In genomic region chr1:232590742-232591082, GRCh38 we compare ENCODE assay signal across 10 cellular contexts. TPM values are rescaled to one million over a fixed set of nuclear protein-coding genes. Genes with fewer than 3 reads are reported as not detected.
DNase-seq lines count a peak whose midpoint lies in the region; ATAC-seq and TF ChIP-seq lines count a peak whose summit lies in the region.
"Had no signal": no experiment of that assay in that cellular context is flagged by ENCODE, and none has a peak within 500 bp of the region (broad histone marks: within the 10 kb centered on the region; RNA-seq: fewer than 3 reads in every experiment).

No MANE protein-coding gene starts in this region.

- H3F3A ChIP-seq in GM23248 (ENCODE audit: insufficient read depth) = no peaks in the 10 kb centered on the region

- H3K4me3 ChIP-seq in GM23248 = no peak overlapping the region
- H3K4me3 ChIP-seq in naive thymus-derived CD4-positive, alpha-beta T cell (ENCODE audit: low read length) = no peak overlapping the region

- H3K27ac ChIP-seq in GM23248 = no peak overlapping the region
- no peak overlapping the region for H3K27ac ChIP-seq in naive thymus-derived CD4-positive, alpha-beta T cell (ENCODE audit: low read depth, low read length)

- in situ Hi-C loops in GM23248 (cut with MboI) = no loop called here

- peaks cover 0 to 23% (median 7%) of the 10 kb centered on the region in 7 donors for H3K4me1 Mint-ChIP-seq in naive thymus-derived CD4-positive, alpha-beta T cell
- H3K4me1 Mint-ChIP-seq in chondrocyte (ENCODE audit: low read depth) = peaks cover 26% of the 10 kb centered on the region

- H3K9me3 Mint-ChIP-seq in naive thymus-derived CD4-positive, alpha-beta T cell = peaks cover 0 to 17% (median 0%) of the 10 kb centered on the region in 11 donors
- no peaks in the 10 kb centered on the region for H3K9me3 Mint-ChIP-seq in chondrocyte (ENCODE audit: low read depth)

- POLR2A ChIA-PET in naive thymus-derived CD4-positive, alpha-beta T cell (lab: Charles Lee) = no interaction called here

- H4K20me1 ChIP-seq in GM23248 (ENCODE audit: insufficient read depth) = no peaks in the 10 kb centered on the region

- peaks cover 0 to 21% (median 0%) of the 10 kb centered on the region in 5 donors for H3K36me3 Mint-ChIP-seq in naive thymus-derived CD4-positive, alpha-beta T cell
- no peaks in the 10 kb centered on the region for H3K36me3 Mint-ChIP-seq in chondrocyte (ENCODE audit: low read depth)

- H3K79me2 ChIP-seq in GM23248 (ENCODE audit: insufficient read depth) = no peaks in the 10 kb centered on the region

- H3K27me3 Mint-ChIP-seq in naive thymus-derived CD4-positive, alpha-beta T cell = no peaks in the 10 kb centered on the region
- no peaks in the 10 kb centered on the region for H3K27me3 Mint-ChIP-seq in chondrocyte (ENCODE audit: low read depth)

- no peak overlapping the region for H3K4me2 ChIP-seq in GM23248 (ENCODE audit: unreplicated experiment)

- H3K9ac ChIP-seq in GM23248 = no peak overlapping the region

- peak; percentile 78 for ATAC-seq in GM18867 (IDR thresholded peaks at IDR 0.05; ENCODE audit: unreplicated experiment)
- ATAC-seq in naive thymus-derived CD4-positive, alpha-beta T cell = peak; percentile 57

- peak overlapping the region in 1 of 9 donors; percentile 78 for H3K27ac Mint-ChIP-seq in naive thymus-derived CD4-positive, alpha-beta T cell
- H3K27ac Mint-ChIP-seq in chondrocyte (ENCODE audit: unreplicated experiment) = no peak overlapping the region
- H3K27ac Mint-ChIP-seq: activated naive CD4-positive, alpha-beta T cell treated with anti-CD3 and anti-CD28 coated beads for 36 hours had no signal

- no peaks in the 10 kb centered on the region for H3K36me3 ChIP-seq in GM23248 (ENCODE audit: low read depth)
- H3K36me3 ChIP-seq in naive thymus-derived CD4-positive, alpha-beta T cell (ENCODE audit: control insufficient read depth in 2 of 3, insufficient read depth in 3 of 3, low read length in 3 of 3) = no peaks in the 10 kb centered on the region

- 73 to 76% methylated on average over 5 of the region's 5 CpGs for WGBS in GM23248 (ENCODE audit: low coverage in 1 of 2, low lambda C conversion rate in 2 of 2, missing lambda C conversion rate in 2 of 2), 2 experiments

- H3K9me3 ChIP-seq in GM23248 (ENCODE audit: low read depth) = no peaks in the 10 kb centered on the region
- H3K9me3 ChIP-seq in naive thymus-derived CD4-positive, alpha-beta T cell (ENCODE audit: control insufficient read depth in 2 of 3, low read length in 3 of 3) = no peaks in the 10 kb centered on the region

- H3K4me1 ChIP-seq in GM23248 (ENCODE audit: insufficient read depth) = peaks cover 6% of the 10 kb centered on the region; the same call in 1 of the 2 replicates
- H3K4me1 ChIP-seq in naive thymus-derived CD4-positive, alpha-beta T cell (ENCODE audit: control insufficient read depth in 2 of 2, insufficient read depth in 2 of 2, low read length in 2 of 2) = peaks cover 0 to 3% of the 10 kb centered on the region in 2 donors

- H3K4me3 Mint-ChIP-seq in naive thymus-derived CD4-positive, alpha-beta T cell = no peak overlapping the region
- no peak overlapping the region for H3K4me3 Mint-ChIP-seq in chondrocyte (ENCODE audit: unreplicated experiment)
- H3K4me3 Mint-ChIP-seq: activated naive CD4-positive, alpha-beta T cell treated with anti-CD3 and anti-CD28 coated beads for 36 hours had no signal

- H3K9me2 ChIP-seq in GM23248 (ENCODE audit: insufficient read depth) = no peaks in the 10 kb centered on the region

- CTCF ChIA-PET in naive thymus-derived CD4-positive, alpha-beta T cell (lab: Charles Lee) = no interaction called here

- no peak for DNase-seq in GM23248
- DNase-seq in MV-4-11 (lab: John Stamatoyannopoulos, UW) = peak; percentile 89
- DNase-seq in naive thymus-derived CD4-positive, alpha-beta T cell = no peak
- no peak for DNase-seq in HCEC 1CT
- no peak for DNase-seq in chondrocyte (ENCODE audit: low spot score)
- DNase-seq in NCI-H748 (lab: John Stamatoyannopoulos, UW; ENCODE audit: unreplicated experiment) = no peak
- DNase-seq in RKO (ENCODE audit: low spot score) = no peak
- DNase-seq: activated naive CD4-positive, alpha-beta T cell treated with anti-CD3 and anti-CD28 coated beads for 36 hours; stimulated activated CD4-positive, alpha-beta T cell treated with anti-CD3 and anti-CD28 coated beads, Interleukin-2, amount 100 ng/mL, for 48 hours had no signal

- no peaks in the 10 kb centered on the region for H3K27me3 ChIP-seq in GM23248 (replicated peaks; ENCODE audit: insufficient read depth)
- no peaks in the 10 kb centered on the region for H3K27me3 ChIP-seq in naive thymus-derived CD4-positive, alpha-beta T cell (ENCODE audit: control insufficient read depth in 2 of 2, insufficient read depth in 2 of 2, low read length in 2 of 2)

- no peak for TF ChIP-seq CTCF in chondrocyte (IDR thresholded peaks at IDR 0.05)

- H2AFZ ChIP-seq in GM23248 = 0 out of 2 replicates have a peak overlapping the region, but pooled peaks have one; percentile 29

- intact Hi-C loops in naive thymus-derived CD4-positive, alpha-beta T cell (cut with micrococcal nuclease) = no loop called here

RNA-seq across cellular contexts. Expression of gene SIPA1L2, which starts 39.2 kb away (rescaled TPM):
- 4.4 and 5.9 TPM in 2 replicates for total RNA-seq in GM23248 (2014; rRNA removed; shearing (Covaris generic))
- polyA plus RNA-seq in GM23248 (2016; fragmentation: Nextera tagmentation; extraction: Ambion mirVana) = 0.82 and 1.1 TPM in 2 replicates
- total RNA-seq in naive thymus-derived CD4-positive, alpha-beta T cell = 1 to 10 TPM in 1 of 5 experiments, under 1 TPM in 4; 0.27 to 4.9 (median 0.69) TPM
- under 1 TPM in 1 of 2 donors, not detected in 1; 0.08 TPM for polyA plus RNA-seq in naive thymus-derived CD4-positive, alpha-beta T cell
- total RNA-seq in chondrocyte = 8.9 to 9.5 TPM (median 9.0 TPM) in 3 replicates
